In genomic region chr21:24045775-24046215, GRCh38 we compare ENCODE assay signal across 8 cellular contexts.
DNase-seq lines count a peak whose midpoint lies in the region; ATAC-seq and TF ChIP-seq lines count a peak whose summit lies in the region.

No MANE protein-coding gene starts in this region.

- H3K27me3 ChIP-seq in DND-41 (ENCODE audit: insufficient read depth, low read length, poor library complexity) = no peaks in the 10 kb centered on the region

- H3K36me3 Mint-ChIP-seq in activated B cell treated with CpG ODN at 0.5 μM for 24 hours (ENCODE audit: low read depth) (no peaks in the 10 kb centered on the region), glutamatergic neuron (ENCODE audit: unreplicated experiment) (no peaks in the 10 kb centered on the region), chondrocyte (ENCODE audit: low read depth) (no peaks in the 10 kb centered on the region)

- H3K36me3 ChIP-seq in DND-41 (ENCODE audit: insufficient read depth, low read length) = no peaks in the 10 kb centered on the region

- no peak overlapping the region for H3K4me3 ChIP-seq in DND-41 (ENCODE audit: low read depth in 1 of 2, low read length in 2 of 2)
- H3K4me3 ChIP-seq in retinal pigment epithelial cell (ENCODE audit: low read length) = no peak overlapping the region

- no peaks in the 10 kb centered on the region for H4K20me1 ChIP-seq in DND-41 (ENCODE audit: insufficient read depth, low read length)

- 0 out of 3 replicates have a peak, but pooled peaks have one; percentile 40 for ATAC-seq in DND-41 (ENCODE audit: insufficient read depth, low read depth)
- ATAC-seq in activated B cell treated with CpG ODN at 0.5 μM for 24 hours (ENCODE audit: low read depth) = no peak
- no peak for ATAC-seq in HG03565 (IDR thresholded peaks at IDR 0.05; ENCODE audit: unreplicated experiment)

- H3K79me2 ChIP-seq in DND-41 (ENCODE audit: insufficient read depth, low read length) = no peaks in the 10 kb centered on the region

- POLR2A ChIA-PET in activated B cell treated with CpG ODN at 0.5 μM for 24 hours (lab: Charles Lee) = no interaction called here

- peak overlapping the region; percentile 31 for H3K27ac Mint-ChIP-seq in activated B cell treated with CpG ODN at 0.5 μM for 24 hours
- no peak overlapping the region for H3K27ac Mint-ChIP-seq in glutamatergic neuron (ENCODE audit: unreplicated experiment)
- H3K27ac Mint-ChIP-seq in chondrocyte (ENCODE audit: unreplicated experiment) = no peak overlapping the region

- H3K27ac ChIP-seq in DND-41 (ENCODE audit: low read length) = no peak overlapping the region

- no peaks in the 10 kb centered on the region for H3K9me3 ChIP-seq in DND-41 (ENCODE audit: insufficient read depth, low read length, severe bottlenecking)

- intact Hi-C loops in activated B cell treated with CpG ODN at 0.5 μM for 24 hours (cut with micrococcal nuclease) = loop anchor here (2.0 to 10.0 kb wide), 4 partner anchors 19 to 1339 kb away; no protein-coding TSS in a partner anchor

- no peak overlapping the region for H3K9ac ChIP-seq in DND-41 (ENCODE audit: low read depth, low read length)

- H3K4me1 ChIP-seq in DND-41 (ENCODE audit: insufficient read depth, low read length) = no peaks in the 10 kb centered on the region

- H3K4me1 Mint-ChIP-seq in activated B cell treated with CpG ODN at 0.5 μM for 24 hours (peaks cover 64% of the 10 kb centered on the region), glutamatergic neuron (ENCODE audit: low read depth, unreplicated experiment) (no peaks in the 10 kb centered on the region), chondrocyte (ENCODE audit: low read depth) (peaks cover 4% of the 10 kb centered on the region)

- H2AFZ ChIP-seq in DND-41 (ENCODE audit: low read depth, low read length) = no peak overlapping the region

- H3K9me3 Mint-ChIP-seq in activated B cell treated with CpG ODN at 0.5 μM for 24 hours (no peaks in the 10 kb centered on the region), glutamatergic neuron (ENCODE audit: unreplicated experiment) (no peaks in the 10 kb centered on the region), chondrocyte (ENCODE audit: low read depth) (peaks cover 24% of the 10 kb centered on the region)

- DNase-seq in DND-41 (peak; percentile 35), KG1 (lab: John Stamatoyannopoulos, UW) (peak; percentile 5), activated B cell treated with CpG ODN at 0.5 μM for 24 hours (no peak), glutamatergic neuron (peak; percentile 66), retinal pigment epithelial cell (ENCODE audit: low read depth) (peak; percentile 98), NCI-H2171 treated with DMSO at 0.1 percent for 48 hours (lab: John Stamatoyannopoulos, UW) (no peak), chondrocyte (ENCODE audit: low spot score) (no peak)

- no peaks in the 10 kb centered on the region for H3K27me3 Mint-ChIP-seq in activated B cell treated with CpG ODN at 0.5 μM for 24 hours
- H3K27me3 Mint-ChIP-seq in glutamatergic neuron (ENCODE audit: unreplicated experiment) = no peaks in the 10 kb centered on the region
- no peaks in the 10 kb centered on the region for H3K27me3 Mint-ChIP-seq in chondrocyte (ENCODE audit: low read depth)

- CTCF ChIA-PET in activated B cell treated with CpG ODN at 0.5 μM for 24 hours (lab: Charles Lee) = interaction anchor here (0.7 to 1.6 kb wide), 5 partner anchors 12 to 192 kb away, joined by 4 to 7 read pairs (median 4); no protein-coding TSS in a partner anchor

- peak overlapping the region; percentile 25 for H3K4me3 Mint-ChIP-seq in activated B cell treated with CpG ODN at 0.5 μM for 24 hours
- H3K4me3 Mint-ChIP-seq in glutamatergic neuron (ENCODE audit: unreplicated experiment) = no peak overlapping the region
- H3K4me3 Mint-ChIP-seq in chondrocyte (ENCODE audit: unreplicated experiment) = no peak overlapping the region

- H3K4me2 ChIP-seq in DND-41 (ENCODE audit: insufficient read depth, low read length) = no peak overlapping the region

- TF ChIP-seq CTCF in DND-41 (IDR thresholded peaks at IDR 0.05; ENCODE audit: borderline replicate concordance, extremely low read depth, low read length, poor library complexity, severe bottlenecking) (peak; percentile 56), activated B cell treated with CpG ODN at 0.5 μM for 24 hours (IDR thresholded peaks at IDR 0.05) (no peak), glutamatergic neuron (IDR thresholded peaks at IDR 0.05; ENCODE audit: partially characterized antibody, unreplicated experiment) (peak; percentile 61), retinal pigment epithelial cell (conservative IDR thresholded peaks at IDR 0.05; ENCODE audit: low read depth, low read length) (peak; percentile 72), chondrocyte (IDR thresholded peaks at IDR 0.05) (no peak)

Comparison
In these comparisons a context has a peak if more than half of its experiments do, and no peak if none do; other contexts are left out.
1. DNase-seq: peak in DND-41 (single experiment), KG1 (single experiment), glutamatergic neuron (single experiment) and retinal pigment epithelial cell (single experiment); none in activated B cell treated with CpG ODN at 0.5 μM for 24 hours (single experiment), NCI-H2171 treated with DMSO at 0.1 percent for 48 hours (single experiment) and chondrocyte (single experiment).
2. CTCF ChIP-seq: peak in DND-41 (single experiment), glutamatergic neuron (single experiment) and retinal pigment epithelial cell (single experiment); none in activated B cell treated with CpG ODN at 0.5 μM for 24 hours (single experiment) and chondrocyte (single experiment).